19 cellular contexts compared by ENCODE assay signal in the genomic region with DNA sequence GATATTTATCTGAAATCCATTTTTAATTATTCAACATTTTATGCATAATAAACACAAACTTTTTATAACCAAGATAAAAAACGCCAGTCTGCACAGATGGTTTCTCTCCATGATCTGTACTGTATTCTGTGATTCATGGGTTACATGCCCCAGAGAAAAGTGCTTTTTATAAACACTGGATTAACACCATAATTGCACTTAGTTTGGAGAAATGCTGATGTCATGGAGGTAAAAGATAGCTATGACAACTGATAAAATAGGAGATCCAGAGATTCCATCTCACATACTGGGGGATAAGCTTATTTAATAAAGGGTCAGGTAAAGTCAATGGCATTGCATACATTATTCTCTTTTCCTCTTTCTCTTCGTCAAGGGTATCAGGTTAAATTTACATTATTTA.
A peak's percentile ranks its signal among the peaks of the same experiment; 100 is the strongest.
DNase-seq lines count a peak whose midpoint lies in the region; ATAC-seq and TF ChIP-seq lines count a peak whose summit lies in the region.
"Had no signal": no experiment of that assay in that cellular context is flagged by ENCODE, and none has a peak within 500 bp of the region (broad histone marks: within the 10 kb centered on the region; RNA-seq: fewer than 3 reads in every experiment).

No MANE protein-coding gene starts in this region.

- peak; percentile 46; the same call in 1 of the 2 replicates for TF ChIP-seq RAD21 in SK-N-SH (IDR thresholded peaks at IDR 0.05; ENCODE audit: low read length)

- H2AFZ ChIP-seq in SK-N-SH (ENCODE audit: low read depth) = no peak overlapping the region
- H2AFZ ChIP-seq: GM23338 had no signal

- no peak overlapping the region for H3K4me3 Mint-ChIP-seq in nephron
- H3K4me3 Mint-ChIP-seq: B cell; CD8-positive, alpha-beta T cell; GM23338; IgD-negative memory B cell had no signal

- H3K9ac ChIP-seq in SK-N-SH = no peak overlapping the region
- H3K9ac ChIP-seq: BLaER1 treated with 17β-estradiol and CSF1 and Interleukin-3, amounts not matched to agents 10 nM and 100 nM had no signal

- H3K4me2 ChIP-seq in SK-N-SH = no peak overlapping the region
- H3K4me2 ChIP-seq: A549; BLaER1 treated with 17β-estradiol and CSF1 and Interleukin-3, amounts not matched to agents 10 nM and 100 nM; GM23338 had no signal

- intact Hi-C loops in A673 (cut with micrococcal nuclease; ENCODE audit: unreplicated experiment) = loop anchor here (10.0 kb wide), 1 partner anchor 412 kb away; no protein-coding TSS in a partner anchor

- H3K4me1 Mint-ChIP-seq in nephron = no peaks in the 10 kb centered on the region
- H3K4me1 Mint-ChIP-seq: B cell, GM23338, IgD-negative memory B cell had no signal

- WGBS in SK-N-SH (ENCODE audit: low lambda C conversion rate) = 38% methylated on average over 2 of the region's 2 CpGs

- no peaks in the 10 kb centered on the region for H3K9me2 ChIP-seq in SK-N-SH

- H3K4me3 ChIP-seq in A673 (ENCODE audit: low read depth, low read length, poor library complexity, severe bottlenecking) = peak overlapping the region; percentile 9
- H3K4me3 ChIP-seq in SK-N-SH (ENCODE audit: low read depth in 2 of 2, low read length in 1 of 2) = no peak overlapping the region
- H3K4me3 ChIP-seq: A549; BLaER1 treated with 17β-estradiol and CSF1 and Interleukin-3, amounts not matched to agents 10 nM and 100 nM; GM23338 had no signal

- H3K79me2 ChIP-seq in SK-N-SH (ENCODE audit: insufficient read depth) = no peaks in the 10 kb centered on the region

- H3K9me3 ChIP-seq in A673 (ENCODE audit: low read depth, low read length, poor library complexity, severe bottlenecking) (no peaks in the 10 kb centered on the region), SK-N-SH (no peaks in the 10 kb centered on the region)
- H3K9me3 ChIP-seq: A549; BLaER1 treated with 17β-estradiol and CSF1 and Interleukin-3, amounts not matched to agents 10 nM and 100 nM had no signal

- H3F3A ChIP-seq in SK-N-SH (replicated peaks; ENCODE audit: insufficient read depth) = no peaks in the 10 kb centered on the region

- POLR2A ChIA-PET in A673 (lab: Charles Lee; ENCODE audit: low non-redundant PET) = no interaction called here
- POLR2A ChIA-PET in SK-N-SH (lab: Yijun Ruan, JAX) = no interaction called here

- H3K4me1 ChIP-seq in A673 (ENCODE audit: insufficient read depth, low read length, poor library complexity, severe bottlenecking) = peaks cover 22% of the 10 kb centered on the region
- peaks cover 0 to 14% of the 10 kb centered on the region in 2 experiments; a peak in 3 of 4 replicates for H3K4me1 ChIP-seq in SK-N-SH (ENCODE audit: control insufficient read depth in 1 of 2, insufficient read depth in 2 of 2, low read depth in 1 of 2, low read length in 1 of 2)
- H3K4me1 ChIP-seq: A549; BLaER1 treated with 17β-estradiol and CSF1 and Interleukin-3, amounts not matched to agents 10 nM and 100 nM had no signal

- no peaks in the 10 kb centered on the region for H3K36me3 Mint-ChIP-seq in nephron (ENCODE audit: low read depth)
- H3K36me3 Mint-ChIP-seq: CD8-positive, alpha-beta T cell; IgD-negative memory B cell had no signal

- BruUV-seq in A673 (replicated peaks; lab: Mats Ljungman, UMichigan) = no TSS peak

- DNase-seq in A673 (ENCODE audit: low spot score) = peak; percentile 65
- DNase-seq in HCEC 1CT = peak; percentile 25
- DNase-seq in SK-N-SH = peak; percentile 3
- DNase-seq in KG1 (lab: John Stamatoyannopoulos, UW) = no peak
- no peak for DNase-seq in GF-D8 (lab: John Stamatoyannopoulos, UW)
- DNase-seq: Calu3; CD8-positive, alpha-beta T cell; DMS53; DND-41; EL; H7 had no signal

- TF ChIP-seq EP300 in SK-N-SH (IDR thresholded peaks at IDR 0.05; ENCODE audit: borderline replicate concordance in 1 of 2, low read depth in 1 of 2, low read length in 1 of 2) = peak in 1 of 2 experiments; percentile 99; a peak in 2 of 4 replicates

- H3K9me3 Mint-ChIP-seq in nephron = no peaks in the 10 kb centered on the region
- H3K9me3 Mint-ChIP-seq: GM23338 had no signal

- ATAC-seq in HG03342 (IDR thresholded peaks at IDR 0.05; ENCODE audit: unreplicated experiment) = no peak
- ATAC-seq: A549; CD8-positive, alpha-beta T cell; GM23338 had no signal

- CTCF ChIA-PET in A673 (lab: Charles Lee) = no interaction called here
- CTCF ChIA-PET in SK-N-SH (lab: Yijun Ruan, JAX) = interaction anchor here (0.8 to 1.5 kb wide), 2 partner anchors 1233 to 1460 kb away, joined by 3 to 4 read pairs; partner anchors contain the start of gene ALCAM

- TF ChIP-seq CTCF in A673 (conservative IDR thresholded peaks at IDR 0.05; ENCODE audit: low read depth, low read length) = no peak
- TF ChIP-seq CTCF in SK-N-SH (IDR thresholded peaks at IDR 0.05) = no peak
- TF ChIP-seq CTCF in nephron (IDR thresholded peaks at IDR 0.05; ENCODE audit: unreplicated experiment in 3 of 3) = no peak

- H3K27me3 ChIP-seq in A673 (replicated peaks; ENCODE audit: insufficient read depth, low read depth, low read length, poor library complexity) (no peaks in the 10 kb centered on the region), SK-N-SH (ENCODE audit: insufficient read depth) (no peaks in the 10 kb centered on the region)
- H3K27me3 ChIP-seq: BLaER1 treated with 17β-estradiol and CSF1 and Interleukin-3, amounts not matched to agents 10 nM and 100 nM had no signal

- H3K27ac ChIP-seq in A673 (ENCODE audit: low read depth, low read length, poor library complexity, severe bottlenecking) = peak overlapping the region; percentile 67
- H3K27ac ChIP-seq in SK-N-SH (ENCODE audit: low read depth in 2 of 2, low read length in 1 of 2) = peak overlapping the region in 1 of 2 experiments; percentile 97; a peak in 2 of 4 replicates
- H3K27ac ChIP-seq: 22Rv1; A549; BLaER1 treated with 17β-estradiol and CSF1 and Interleukin-3, amounts not matched to agents 10 nM and 100 nM had no signal

- H3K36me3 ChIP-seq in A673 (ENCODE audit: insufficient read depth, low read length, poor library complexity, severe bottlenecking) (no peaks in the 10 kb centered on the region), SK-N-SH (replicated peaks in 1 of 2; ENCODE audit: control insufficient read depth in 1 of 2, insufficient read depth in 2 of 2, low read length in 1 of 2) (no peaks in the 10 kb centered on the region)
- H3K36me3 ChIP-seq: BLaER1 treated with 17β-estradiol and CSF1 and Interleukin-3, amounts not matched to agents 10 nM and 100 nM had no signal

- H3K27ac Mint-ChIP-seq in nephron = peak overlapping the region; percentile 38 to 79 (median 62)
- H3K27ac Mint-ChIP-seq: B cell; CD8-positive, alpha-beta T cell; GM23338; IgD-negative memory B cell had no signal

- no peaks in the 10 kb centered on the region for H4K20me1 ChIP-seq in SK-N-SH (ENCODE audit: insufficient read depth)
- H4K20me1 ChIP-seq: BLaER1 treated with 17β-estradiol and CSF1 and Interleukin-3, amounts not matched to agents 10 nM and 100 nM had no signal

- no peaks in the 10 kb centered on the region for H3K27me3 Mint-ChIP-seq in nephron (ENCODE audit: low read depth)
- H3K27me3 Mint-ChIP-seq: B cell, IgD-negative memory B cell had no signal

TF ChIP-seq in SK-N-SH, 30 proteins besides CTCF, POLR2A, EP300 and RAD21 (continues in another document):
- peak; percentile 47; the same call in 1 of the 2 replicates for TF ChIP-seq RFX5 (IDR thresholded peaks at IDR 0.05; ENCODE audit: low read length)
- no peak for TF ChIP-seq SIN3A (IDR thresholded peaks at IDR 0.05; ENCODE audit: borderline replicate concordance, low read depth, low read length)
- no peak for TF ChIP-seq SMC3 (IDR thresholded peaks at IDR 0.05; ENCODE audit: low read depth, low read length)
- TF ChIP-seq, protein P1, sequence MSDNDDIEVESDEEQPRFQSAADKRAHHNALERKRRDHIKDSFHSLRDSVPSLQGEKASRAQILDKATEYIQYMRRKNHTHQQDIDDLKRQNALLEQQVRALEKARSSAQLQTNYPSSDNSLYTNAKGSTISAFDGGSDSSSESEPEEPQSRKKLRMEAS (IDR thresholded peaks at IDR 0.05; ENCODE audit: low read depth) = no peak
- no peak for TF ChIP-seq REST (IDR thresholded peaks at IDR 0.05; ENCODE audit: low read depth, low read length)
- TF ChIP-seq, protein P2, sequence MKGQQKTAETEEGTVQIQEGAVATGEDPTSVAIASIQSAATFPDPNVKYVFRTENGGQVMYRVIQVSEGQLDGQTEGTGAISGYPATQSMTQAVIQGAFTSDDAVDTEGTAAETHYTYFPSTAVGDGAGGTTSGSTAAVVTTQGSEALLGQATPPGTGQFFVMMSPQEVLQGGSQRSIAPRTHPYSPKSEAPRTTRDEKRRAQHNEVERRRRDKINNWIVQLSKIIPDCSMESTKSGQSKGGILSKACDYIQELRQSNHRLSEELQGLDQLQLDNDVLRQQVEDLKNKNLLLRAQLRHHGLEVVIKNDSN (IDR thresholded peaks at IDR 0.05; ENCODE audit: borderline replicate concordance, low read depth) = no peak
- TF ChIP-seq MXI1 (IDR thresholded peaks at IDR 0.05; ENCODE audit: low read depth, low read length) = peak; percentile 49; the same call in 1 of the 2 replicates
- peak; percentile 96 for TF ChIP-seq GATA2 (CRISPR knock-in tag; IDR thresholded peaks at IDR 0.05)
- TF ChIP-seq POLR2AphosphoS5 (IDR thresholded peaks at IDR 0.05; ENCODE audit: low read depth, low read length) = no peak
- TF ChIP-seq RCOR1 (IDR thresholded peaks at IDR 0.05; ENCODE audit: low read length) = peak; percentile 91
- TF ChIP-seq TEAD4 (IDR thresholded peaks at IDR 0.05; ENCODE audit: borderline replicate concordance, insufficient read depth) = no peak

Comparison
In these comparisons a context has a peak if more than half of its experiments do, and no peak if none do; other contexts are left out.
1. DNase-seq: peak in A673 (single experiment), HCEC 1CT (single experiment) and SK-N-SH (single experiment); none in KG1 (single experiment) and GF-D8 (single experiment).